Comparison of ENCODE assay signal across 8 cellular contexts in genomic region chr3:197742795-197743194, GRCh38.
"Had no signal": no experiment of that assay in that cellular context is flagged by ENCODE, and none has a peak within 500 bp of the region (broad histone marks: within the 10 kb centered on the region; RNA-seq: fewer than 3 reads in every experiment).

No MANE protein-coding gene starts in this region.

- H3K9me3 Mint-ChIP-seq: GM23338, IgD-negative memory B cell had no signal

- H3K4me3 Mint-ChIP-seq: GM23338, H9, IgD-negative memory B cell had no signal

- H3K36me3 Mint-ChIP-seq: IgD-negative memory B cell had no signal

- H3K27me3 Mint-ChIP-seq: IgD-negative memory B cell had no signal

- H3K4me3 ChIP-seq: GM23338 had no signal

- H3K27ac ChIP-seq: HL-60 had no signal

- H3K27ac Mint-ChIP-seq: GM23338, H9 had no signal

- DNase-seq: H9, HCEC 1CT, KG1 had no signal

- H3K4me2 ChIP-seq: GM23338 had no signal

- ATAC-seq: GM23338 had no signal

- FAIRE-seq: H1, HTR-8/SVneo had no signal
